ENCODE assay signal across 12 cellular contexts in the genomic region with DNA sequence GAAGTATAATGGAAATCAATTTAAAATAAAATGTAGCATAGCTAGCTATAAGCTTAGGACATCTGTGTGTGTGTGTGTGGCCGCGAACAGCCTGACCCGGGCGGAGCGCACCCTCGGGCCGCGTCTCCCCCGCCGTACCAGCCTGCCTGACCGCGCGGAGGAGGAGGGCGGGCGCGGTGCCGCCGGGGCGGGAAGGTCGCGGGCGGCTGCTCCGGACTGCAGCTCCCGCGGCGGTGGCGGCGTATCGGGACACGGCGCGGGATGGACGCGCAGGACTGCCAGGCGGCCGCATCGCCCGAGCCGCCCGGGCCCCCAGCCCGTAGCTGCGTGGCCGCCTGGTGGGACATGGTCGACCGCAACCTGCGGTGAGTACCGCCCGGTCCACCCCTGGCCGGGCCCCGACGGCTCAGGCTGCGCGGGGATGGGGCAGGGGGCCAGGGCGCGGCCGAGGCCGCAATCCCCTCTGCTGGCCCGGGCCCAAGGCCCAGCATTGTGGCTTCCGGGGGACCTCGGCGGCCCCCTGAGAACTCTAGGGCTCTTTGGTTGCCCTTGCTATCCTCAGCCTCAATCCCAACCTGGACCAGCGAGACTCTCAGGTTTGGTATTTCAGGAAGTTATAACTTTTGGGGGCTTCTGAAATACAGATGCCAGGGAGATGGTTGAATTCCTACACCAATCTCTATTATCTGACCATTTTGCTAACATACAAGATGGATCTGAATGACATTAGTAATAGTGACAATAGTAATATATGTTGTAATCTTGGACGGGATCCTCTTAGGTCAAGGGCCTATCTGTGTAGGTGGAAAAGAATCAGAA. TPM values are rescaled to one million over a fixed set of nuclear protein-coding genes. Genes with fewer than 3 reads are reported as not detected.
A peak's percentile ranks its signal among the peaks of the same experiment; 100 is the strongest.
DNase-seq lines count a peak whose midpoint lies in the region; ATAC-seq, FAIRE-seq and TF ChIP-seq lines count a peak whose summit lies in the region.
"Had no signal": no experiment of that assay in that cellular context is flagged by ENCODE, and none has a peak within 500 bp of the region (broad histone marks: within the 10 kb centered on the region; RNA-seq: fewer than 3 reads in every experiment).

Gene ABHD12B, plus strand, starts transcription at position 140 of the 819 bp plus-strand sequence. Its CDS starts 122 bp downstream, at position 262.

- H3K27ac Mint-ChIP-seq in nephron progenitor cell, result peak within 1 kb of the TSS; percentile 4

- no peaks in the 10 kb centered on the region for H3K9me2 ChIP-seq in OCI-LY1 (ENCODE audit: low read depth, low read length)

- H2AFZ ChIP-seq in OCI-LY1 (ENCODE audit: low read length), result 0 out of 2 replicates have a peak within 1 kb of the TSS, but pooled peaks have one; percentile 43

- H3F3A ChIP-seq in OCI-LY1 (ENCODE audit: insufficient read depth, low read length), result no peaks in the 10 kb centered on the region

- TF ChIP-seq CTCF in AG04450 (IDR thresholded peaks at IDR 0.05; ENCODE audit: low read depth, low read length) (no peak), OCI-LY1 (IDR thresholded peaks at IDR 0.05; ENCODE audit: low read length) (no peak), foreskin fibroblast (IDR thresholded peaks at IDR 0.05; ENCODE audit: low read depth, low read length) (no peak), nephron progenitor cell (IDR thresholded peaks at IDR 0.05) (no peak)

- no peak for FAIRE-seq in H54 (lab: Jason Lieb, UNC)

- H3K79me2 ChIP-seq in OCI-LY1 (ENCODE audit: insufficient read depth, low read length), result no peaks in the 10 kb centered on the region

- H3K4me1 ChIP-seq in OCI-LY1 (ENCODE audit: insufficient read depth, low read length, severe bottlenecking), result peaks cover 59% of the 10 kb centered on the region

- H3K27ac ChIP-seq in AG04450 (ENCODE audit: low read depth, low read length) (no peak within 1 kb of the TSS), OCI-LY1 (ENCODE audit: low read depth, low read length, poor library complexity, severe bottlenecking) (peak within 1 kb of the TSS; percentile 98)
- H3K27ac ChIP-seq: KMS-11 had no signal

- POLR2A ChIA-PET in AG04450 (lab: Yijun Ruan, JAX), result no interaction called here

- DNase-seq in AG04450 (ENCODE audit: low read depth, low spot score), result no peak
- peak in 1 of 2 donors; percentile 42 for DNase-seq in foreskin fibroblast
- peak; percentile 69 for DNase-seq in nephron progenitor cell
- DNase-seq in H54 (ENCODE audit: insufficient read length, low spot score), result no peak
- no peak for DNase-seq in DMS53 (lab: John Stamatoyannopoulos, UW)
- DNase-seq: amniotic stem cell; CD4-positive, CD25-positive, alpha-beta regulatory T cell had no signal

- H3K9me3 ChIP-seq in AG04450 (ENCODE audit: control insufficient read depth, insufficient read depth, low read length), result no peaks in the 10 kb centered on the region
- H3K9me3 ChIP-seq in OCI-LY1 (ENCODE audit: low read length), result no peaks in the 10 kb centered on the region

- H3K4me3 ChIP-seq in AG04450 (ENCODE audit: low read depth, low read length) (peak within 1 kb of the TSS; percentile 34; the same call in 1 of the 2 replicates), OCI-LY1 (ENCODE audit: low read depth, low read length, poor library complexity, severe bottlenecking) (no peak within 1 kb of the TSS), foreskin fibroblast (ENCODE audit: low read depth in 1 of 2, low read length in 2 of 2) (peak within 1 kb of the TSS; percentile 7 to 18)

- no peak for ATAC-seq in HG03565 (IDR thresholded peaks at IDR 0.05; ENCODE audit: unreplicated experiment)
- ATAC-seq in GM21447 (IDR thresholded peaks at IDR 0.05; ENCODE audit: unreplicated experiment), result no peak

- TF ChIP-seq POLR2A in H54 (IDR thresholded peaks at IDR 0.05; ENCODE audit: low read depth, low read length), result no peak

- peaks cover 24% of the 10 kb centered on the region for H3K27me3 Mint-ChIP-seq in nephron progenitor cell (ENCODE audit: low read depth, poor library complexity)

- H3K9me3 Mint-ChIP-seq in nephron progenitor cell, result no peaks in the 10 kb centered on the region

- no peak within 1 kb of the TSS for H3K9ac ChIP-seq in OCI-LY1 (ENCODE audit: low read length)
- H3K9ac ChIP-seq: KMS-11 had no signal

- no peaks in the 10 kb centered on the region for H4K20me1 ChIP-seq in OCI-LY1 (ENCODE audit: insufficient read depth, low read length)

- no peaks in the 10 kb centered on the region for H3K36me3 Mint-ChIP-seq in nephron progenitor cell (ENCODE audit: low read depth)

- CTCF ChIA-PET in AG04450 (lab: Charles Lee), result interaction anchor here (1.6 kb wide), 1 partner anchor 12 kb away, joined by 10 read pairs; no protein-coding TSS in a partner anchor

- H3K4me1 Mint-ChIP-seq in nephron progenitor cell, result peaks cover 35% of the 10 kb centered on the region

- peak within 1 kb of the TSS; percentile 68 for H3K4me3 Mint-ChIP-seq in nephron progenitor cell

- no peaks in the 10 kb centered on the region for H3K36me3 ChIP-seq in OCI-LY1 (ENCODE audit: insufficient read depth, low read length)

- H3K27me3 ChIP-seq in AG04450 (ENCODE audit: control insufficient read depth, insufficient read depth, low read length), result peaks cover 3% of the 10 kb centered on the region
- H3K27me3 ChIP-seq in OCI-LY1 (ENCODE audit: insufficient read depth, low read length), result no peaks in the 10 kb centered on the region

- no peak within 1 kb of the TSS for H3K4me2 ChIP-seq in OCI-LY1 (ENCODE audit: low read length)
- H3K4me2 ChIP-seq: KMS-11 had no signal

RNA-seq across cellular contexts. Expression of gene ABHD12B, which starts in this region (rescaled TPM):
- 0.32 TPM in 2 replicates for polyA plus RNA-seq in AG04450 (2011; rRNA removed)
- polyA minus RNA-seq in AG04450 (2011; rRNA and poly(A)+ RNA removed), result 0.61 TPM in 1 of 2 replicates, not detected in the other
- polyA plus RNA-seq: CD4-positive, CD25-positive, alpha-beta regulatory T cell; urinary bladder had no signal
